In the genomic region with DNA sequence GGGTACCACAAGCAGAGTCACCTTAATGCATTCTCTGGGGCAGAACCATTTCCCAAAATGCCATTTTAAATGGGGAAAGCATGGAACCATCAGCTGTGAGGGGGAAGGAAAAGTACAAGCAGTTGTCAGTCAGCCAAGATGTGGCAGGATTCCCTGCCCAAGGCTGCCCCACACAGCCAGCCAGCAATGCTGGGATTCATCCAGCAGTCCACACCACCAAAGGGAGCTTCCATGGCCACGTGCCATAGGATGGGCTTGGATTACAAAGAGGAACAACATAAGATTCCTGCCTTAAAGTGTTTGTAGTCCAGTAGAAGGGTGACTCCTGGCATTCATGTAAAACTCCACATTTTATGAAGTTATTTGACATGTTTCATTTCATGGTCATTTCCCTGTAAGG, we compare ENCODE assay signal across 9 cellular contexts.
"Had no signal": no experiment of that assay in that cellular context is flagged by ENCODE, and none has a peak within 500 bp of the region (broad histone marks: within the 10 kb centered on the region; RNA-seq: fewer than 3 reads in every experiment).

No MANE protein-coding gene starts in this region.

- H3K27me3 ChIP-seq: left lung, pancreas had no signal

- H3K4me2 ChIP-seq: smooth muscle cell had no signal

- H3K9me3 ChIP-seq: left lung, pancreas had no signal

- H3K27ac ChIP-seq: left lung, pancreas had no signal

- DNase-seq: activated CD4-positive, alpha-beta memory T cell treated with anti-CD3 and anti-CD28 coated beads, Interleukin-2, amount 10 ng/mL, durations not matched to agents 7 days and 5 days; activated gamma-delta T cell; activated T-cell treated with anti-CD3 and anti-CD28 coated beads, Interleukin-2, amount 50 U/mL, for 48 hours; endodermal cell; foreskin melanocyte; left lung; pancreas; T1000 had no signal

- H3K4me1 ChIP-seq: left lung, pancreas had no signal

- H3K36me3 ChIP-seq: left lung, pancreas had no signal

- ATAC-seq: left lung, pancreas had no signal

- H3K4me3 ChIP-seq: left lung, pancreas, smooth muscle cell had no signal
